ENCODE assay signal across 8 cellular contexts in the genomic region with DNA sequence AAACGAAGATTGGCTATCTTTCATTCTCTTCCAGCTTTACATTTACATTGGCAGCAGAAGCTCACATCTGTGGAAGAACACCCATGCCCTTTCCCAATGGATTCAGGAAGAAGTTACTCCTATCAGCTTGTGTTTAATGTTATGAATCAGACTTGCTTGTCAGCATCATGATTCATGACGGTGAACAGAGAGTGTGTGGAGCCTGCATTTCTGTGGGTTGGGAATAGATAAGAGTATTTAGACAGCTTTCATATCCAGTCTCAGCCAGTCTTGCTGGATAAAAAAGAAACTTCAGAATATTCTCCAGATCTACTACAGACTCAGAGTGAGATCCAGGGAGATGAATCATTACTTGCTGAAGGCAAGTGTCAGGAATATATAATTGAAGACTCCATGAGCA.
DNase-seq lines count a peak whose midpoint lies in the region.

No MANE protein-coding gene starts in this region.

- H4K91ac ChIP-seq in trophoblast cell (ENCODE audit: low read depth, low read length), result no peak overlapping the region

- H3K4ac ChIP-seq in trophoblast cell (ENCODE audit: low read depth, low read length), result no peak overlapping the region

- H2AFZ ChIP-seq in trophoblast cell (ENCODE audit: insufficient read depth, low read length, poor library complexity), result no peak overlapping the region

- WGBS in trophoblast cell (ENCODE audit: extremely low coverage, insufficient coverage, insufficient read length), result no CpG with 5 or more reads among the region's 2 CpGs

- H3K4me1 ChIP-seq in SJSA1 (replicated peaks) (peaks cover 24% of the 10 kb centered on the region), trophoblast cell (ENCODE audit: control insufficient read depth in 1 of 2, insufficient read depth in 2 of 2, low read length in 2 of 2) (peaks cover 0 to 3% of the 10 kb centered on the region in 2 experiments)
- no peaks in the 10 kb centered on the region for H3K4me1 ChIP-seq in effector memory CD4-positive, alpha-beta T cell (ENCODE audit: control insufficient read depth, insufficient read depth, low read length, poor library complexity, severe bottlenecking)

- H4K8ac ChIP-seq in trophoblast cell (ENCODE audit: low read depth, low read length), result no peak overlapping the region

- peaks cover 4% of the 10 kb centered on the region for H3K79me1 ChIP-seq in trophoblast cell (ENCODE audit: low read length)

- H2BK5ac ChIP-seq in trophoblast cell (ENCODE audit: low read depth, low read length, poor library complexity), result no peak overlapping the region

- no peak overlapping the region for H2BK120ac ChIP-seq in trophoblast cell (ENCODE audit: insufficient read depth, low read length, poor library complexity)

- H3K23ac ChIP-seq in trophoblast cell (ENCODE audit: low read length), result no peak overlapping the region

- peak; percentile 21 for DNase-seq in GM04504 (ENCODE audit: low read depth)
- peak; percentile 68 to 79 for DNase-seq in SJSA1 (ENCODE audit: low read depth in 1 of 2, low spot score in 2 of 2)
- DNase-seq in fibroblast of the conjunctiva (ENCODE audit: low read depth), result peak; percentile 6
- DNase-seq in trophoblast cell, result peak; percentile 71 to 86
- DNase-seq in effector memory CD4-positive, alpha-beta T cell, result no peak
- no peak for DNase-seq in OCI-M2 (lab: John Stamatoyannopoulos, UW; ENCODE audit: unreplicated experiment)
- no peak for DNase-seq in NCI-H2196 treated with DMSO at 0.1 percent for 48 hours (lab: John Stamatoyannopoulos, UW; ENCODE audit: unreplicated experiment)
- no peak for DNase-seq in NCI-H446 (lab: John Stamatoyannopoulos, UW)

- H3K9me3 ChIP-seq in SJSA1 (replicated peaks) (no peaks in the 10 kb centered on the region), trophoblast cell (ENCODE audit: insufficient read depth, low read depth, low read length) (no peaks in the 10 kb centered on the region)
- H3K9me3 ChIP-seq in effector memory CD4-positive, alpha-beta T cell (ENCODE audit: control insufficient read depth, low read length), result no peaks in the 10 kb centered on the region

- H3K14ac ChIP-seq in trophoblast cell (ENCODE audit: low read length), result no peak overlapping the region

- no peak overlapping the region for H4K12ac ChIP-seq in trophoblast cell (ENCODE audit: low read depth, low read length)

- H3K4me3 ChIP-seq in SJSA1, result no peak overlapping the region
- no peak overlapping the region for H3K4me3 ChIP-seq in trophoblast cell (ENCODE audit: low read depth, low read length)
- no peak overlapping the region for H3K4me3 ChIP-seq in effector memory CD4-positive, alpha-beta T cell (ENCODE audit: insufficient read depth, low read depth, low read length, poor library complexity, severe bottlenecking)

- H3K27ac ChIP-seq in SJSA1, result peak overlapping the region; percentile 2
- H3K27ac ChIP-seq in trophoblast cell (ENCODE audit: low read depth, low read length), result peak overlapping the region; percentile 46
- no peak overlapping the region for H3K27ac ChIP-seq in effector memory CD4-positive, alpha-beta T cell (ENCODE audit: insufficient read depth, low read length, poor library complexity, severe bottlenecking)

- H2BK12ac ChIP-seq in trophoblast cell (ENCODE audit: low read length), result no peak overlapping the region

- no peak overlapping the region for H2AK5ac ChIP-seq in trophoblast cell (ENCODE audit: low read length)

- H3K36me3 ChIP-seq in SJSA1 (no peaks in the 10 kb centered on the region), trophoblast cell (ENCODE audit: control insufficient read depth in 1 of 2, insufficient read depth in 2 of 2, low read length in 2 of 2) (no peaks in the 10 kb centered on the region)
- H3K36me3 ChIP-seq in effector memory CD4-positive, alpha-beta T cell (ENCODE audit: control insufficient read depth, insufficient read depth, low read length), result no peaks in the 10 kb centered on the region

- no peaks in the 10 kb centered on the region for H3K79me2 ChIP-seq in trophoblast cell (ENCODE audit: control insufficient read depth, insufficient read depth, low read length, poor library complexity)

- no peak overlapping the region for H3K18ac ChIP-seq in trophoblast cell (ENCODE audit: low read length)

- H3K27me3 ChIP-seq in SJSA1 (replicated peaks) (no peaks in the 10 kb centered on the region), trophoblast cell (ENCODE audit: insufficient read depth, low read length) (no peaks in the 10 kb centered on the region)
- H3K27me3 ChIP-seq in effector memory CD4-positive, alpha-beta T cell (replicated peaks; ENCODE audit: control insufficient read depth, insufficient read depth, low read length, poor library complexity, severe bottlenecking), result no peaks in the 10 kb centered on the region

- no peak overlapping the region for H3K9ac ChIP-seq in trophoblast cell (ENCODE audit: low read length)

- H3K4me2 ChIP-seq in trophoblast cell (ENCODE audit: low read length), result no peak overlapping the region

Comparison
In these comparisons a context has a peak if more than half of its experiments do, and no peak if none do; other contexts are left out.
1. DNase-seq: peak in GM04504 (single experiment), SJSA1 (2 of 2), fibroblast of the conjunctiva (single experiment) and trophoblast cell (2 of 2); none in effector memory CD4-positive, alpha-beta T cell (0 of 3), OCI-M2 (single experiment), NCI-H2196 treated with DMSO at 0.1 percent for 48 hours (single experiment) and NCI-H446 (0 of 2).